ENCODE assay signal across 12 cellular contexts in the genomic region with DNA sequence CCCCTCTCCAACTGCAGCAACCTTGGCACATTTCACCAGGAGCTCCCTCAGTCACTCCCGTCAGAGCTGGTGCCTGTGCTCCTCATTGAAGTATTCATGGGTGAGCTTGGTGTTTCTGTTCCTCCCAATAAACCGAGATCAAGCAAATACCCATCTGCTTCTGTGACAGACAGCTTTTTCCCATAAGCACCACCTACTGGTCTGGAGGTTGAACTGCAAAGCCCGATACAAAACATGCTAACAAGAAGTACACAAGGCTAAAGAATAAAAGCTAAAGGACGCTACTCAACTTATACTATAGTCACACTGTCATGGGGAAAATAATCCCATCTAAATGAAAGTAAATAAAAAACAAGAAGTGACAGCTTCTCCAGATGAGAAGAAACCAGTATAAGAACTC.
DNase-seq lines count a peak whose midpoint lies in the region; ATAC-seq and TF ChIP-seq lines count a peak whose summit lies in the region.
"Had no signal": no experiment of that assay in that cellular context is flagged by ENCODE, and none has a peak within 500 bp of the region (broad histone marks: within the 10 kb centered on the region; RNA-seq: fewer than 3 reads in every experiment).

No MANE protein-coding gene starts in this region.

- peak; percentile 10 for DNase-seq in stimulated activated CD4-positive, alpha-beta T cell treated with anti-CD3 and anti-CD28 coated beads, Interleukin-15, amount 100 ng/mL, for 24 hours
- no peak for DNase-seq in stimulated activated CD4-positive, alpha-beta T cell treated with anti-CD3 and anti-CD28 coated beads, Interleukin-4, amount 100 ng/mL, for 4 hours
- DNase-seq in activated B cell treated with CpG ODN at 0.5 μM for 24 hours, result no peak
- DNase-seq in type B pancreatic cell (ENCODE audit: extremely low spot score, unreplicated experiment), result no peak
- no peak for DNase-seq in transverse colon
- DNase-seq in osteoblast (ENCODE audit: insufficient read length, low spot score, missing footprints), result no peak
- DNase-seq in T-helper 9 cell, result no peak
- DNase-seq: DMS79 treated with DMSO at 0.1 percent for 48 hours, hippocampal formation had no signal

- no peak overlapping the region for H2AFZ ChIP-seq in osteoblast (ENCODE audit: low read length)

- TF ChIP-seq EP300 in transverse colon (IDR thresholded peaks at IDR 0.05; ENCODE audit: low read depth), result no peak

- H3K4me1 ChIP-seq in transverse colon (no peaks in the 10 kb centered on the region), osteoblast (ENCODE audit: insufficient read depth, low read length) (no peaks in the 10 kb centered on the region)

- H3K9me3 Mint-ChIP-seq in activated B cell treated with CpG ODN at 0.5 μM for 24 hours (no peaks in the 10 kb centered on the region), type B pancreatic cell (peaks cover 5% of the 10 kb centered on the region)

- H4K20me1 ChIP-seq in osteoblast (ENCODE audit: insufficient read depth, low read length), result no peaks in the 10 kb centered on the region

- H3K9me3 ChIP-seq in transverse colon, result no peaks in the 10 kb centered on the region
- no peaks in the 10 kb centered on the region for H3K9me3 ChIP-seq in osteoblast (ENCODE audit: low read depth, low read length)

- no peak overlapping the region for H3K27ac ChIP-seq in transverse colon
- no peak overlapping the region for H3K27ac ChIP-seq in osteoblast (ENCODE audit: low read depth, low read length)

- CTCF ChIA-PET in activated B cell treated with CpG ODN at 0.5 μM for 24 hours (lab: Charles Lee), result no interaction called here

- 89 to 90% methylated on average over 1 to 4 of the region's 4 CpGs for WGBS in transverse colon (ENCODE audit: low coverage in 1 of 2), 2 donors

- H3K79me2 ChIP-seq in osteoblast (ENCODE audit: insufficient read depth, low read length), result no peaks in the 10 kb centered on the region

- H3K27me3 ChIP-seq in transverse colon (no peaks in the 10 kb centered on the region), osteoblast (ENCODE audit: insufficient read depth, low read length) (no peaks in the 10 kb centered on the region)

- H3K4me3 Mint-ChIP-seq in activated B cell treated with CpG ODN at 0.5 μM for 24 hours (no peak overlapping the region), type B pancreatic cell (no peak overlapping the region)

- TF ChIP-seq CTCF in activated B cell treated with CpG ODN at 0.5 μM for 24 hours (IDR thresholded peaks at IDR 0.05) (no peak), type B pancreatic cell (conservative IDR thresholded peaks at IDR 0.05) (peak; percentile 61), transverse colon (IDR thresholded peaks at IDR 0.05) (no peak), osteoblast (IDR thresholded peaks at IDR 0.05; ENCODE audit: extremely low read depth, low read depth, low read length) (no peak)

- no peak overlapping the region for H3K4me2 ChIP-seq in osteoblast (ENCODE audit: insufficient read depth, low read length)

- POLR2A ChIA-PET in activated B cell treated with CpG ODN at 0.5 μM for 24 hours (lab: Charles Lee), result no interaction called here

- intact Hi-C loops in activated B cell treated with CpG ODN at 0.5 μM for 24 hours (cut with micrococcal nuclease), result no loop called here
- intact Hi-C loops in transverse colon (cut with DNase I; ENCODE audit: low total_unique reads), result no loop called here

- H3K36me3 ChIP-seq in transverse colon (no peaks in the 10 kb centered on the region), osteoblast (ENCODE audit: insufficient read depth, low read length) (no peaks in the 10 kb centered on the region)

- H3K4me3 ChIP-seq in transverse colon (no peak overlapping the region), osteoblast (ENCODE audit: insufficient read depth, low read length) (no peak overlapping the region)

- TF ChIP-seq POLR2A in transverse colon (IDR thresholded peaks at IDR 0.05), result no peak

- no peaks in the 10 kb centered on the region for H3K4me1 Mint-ChIP-seq in activated B cell treated with CpG ODN at 0.5 μM for 24 hours
- H3K4me1 Mint-ChIP-seq in type B pancreatic cell (ENCODE audit: unreplicated experiment), result no peaks in the 10 kb centered on the region

- in situ Hi-C loops in transverse colon (cut with MboI; ENCODE audit: low pct_ligation_motif_present in 1 of 4, low pct_unique_long_range_greater_than_20kb in 1 of 4, low sequenced_read_pairs in 3 of 4), result no loop called here

- ATAC-seq in HG03159 (IDR thresholded peaks at IDR 0.05; ENCODE audit: unreplicated experiment) (peak; percentile 50), activated B cell treated with CpG ODN at 0.5 μM for 24 hours (ENCODE audit: low read depth) (peak; percentile 21)
- ATAC-seq: activated naive CD4-positive, alpha-beta T cell treated with anti-CD3 and anti-CD28 coated beads, Interleukin-2, amount 50 U/mL, for 72 hours; Right ventricle myocardium inferior had no signal

- H3K36me3 Mint-ChIP-seq in activated B cell treated with CpG ODN at 0.5 μM for 24 hours (ENCODE audit: low read depth), result no peaks in the 10 kb centered on the region
- H3K36me3 Mint-ChIP-seq in type B pancreatic cell, result no peaks in the 10 kb centered on the region
- H3K36me3 Mint-ChIP-seq: activated naive CD4-positive, alpha-beta T cell treated with anti-CD3 and anti-CD28 coated beads, Interleukin-2, amount 50 U/mL, for 72 hours had no signal

- no peaks in the 10 kb centered on the region for H3K27me3 Mint-ChIP-seq in activated B cell treated with CpG ODN at 0.5 μM for 24 hours
- peaks cover 3% of the 10 kb centered on the region for H3K27me3 Mint-ChIP-seq in type B pancreatic cell

- H3K27ac Mint-ChIP-seq in activated B cell treated with CpG ODN at 0.5 μM for 24 hours (no peak overlapping the region), type B pancreatic cell (no peak overlapping the region)
- H3K27ac Mint-ChIP-seq: activated naive CD4-positive, alpha-beta T cell treated with anti-CD3 and anti-CD28 coated beads, Interleukin-2, amount 50 U/mL, for 72 hours had no signal
